ENCODE assay signal across 8 cellular contexts in the genomic region with DNA sequence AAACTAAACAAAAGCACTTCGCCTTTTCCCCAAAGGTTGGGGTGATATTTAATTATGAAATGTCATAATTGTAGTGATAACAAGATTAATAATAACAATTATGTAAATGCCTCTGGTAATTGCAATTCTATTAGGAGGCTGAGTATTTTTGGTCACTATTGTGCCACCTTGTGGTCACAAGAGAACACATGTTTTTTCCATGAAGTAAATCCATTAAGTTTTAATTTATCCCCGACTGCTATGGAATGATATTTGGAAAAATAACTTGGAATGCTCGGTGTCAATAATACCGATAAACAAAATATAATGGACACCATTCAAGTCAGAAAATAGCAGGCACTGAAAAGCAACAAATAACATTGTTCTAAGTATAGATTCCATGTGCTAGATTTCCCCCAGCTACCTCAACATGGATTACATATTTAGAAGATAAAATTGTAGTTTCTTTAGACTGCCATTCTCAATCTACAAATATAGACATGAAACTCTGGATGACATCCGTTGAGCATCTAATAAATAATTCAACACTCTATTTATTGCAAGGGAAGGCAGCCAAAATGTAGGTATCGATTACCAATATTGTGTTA. TPM values are rescaled to one million over a fixed set of nuclear protein-coding genes. Genes with fewer than 3 reads are reported as not detected.
DNase-seq lines count a peak whose midpoint lies in the region; ATAC-seq and TF ChIP-seq lines count a peak whose summit lies in the region.

No MANE protein-coding gene starts in this region.

- CTCF ChIA-PET in Calu3 (lab: Charles Lee) (interaction anchor here (0.6 kb wide), 2 partner anchors 24 to 870 kb away, joined by 3 read pairs; no protein-coding TSS in a partner anchor), MCF 10A (lab: Yijun Ruan, JAX) (interaction anchor here (0.6 to 8.2 kb wide), 14 partner anchors 22 to 620 kb away, joined by 3 to 90 read pairs (median 3); no protein-coding TSS in a partner anchor)

- H3K4me3 Mint-ChIP-seq in Calu3 (ENCODE audit: low read depth, unreplicated experiment), result no peak overlapping the region
- no peak overlapping the region for H3K4me3 Mint-ChIP-seq in MCF 10A (ENCODE audit: unreplicated experiment)

- ATAC-seq in GM21717 (IDR thresholded peaks at IDR 0.05; ENCODE audit: unreplicated experiment) (no peak), GM21390 (IDR thresholded peaks at IDR 0.05; ENCODE audit: unreplicated experiment) (no peak)

- BruUV-seq in Calu3 (replicated peaks; lab: Mats Ljungman, UMichigan), result no TSS peak
- no TSS peak for BruUV-seq in MCF 10A (replicated peaks; lab: Mats Ljungman, UMichigan)

- H3K9me3 Mint-ChIP-seq in Calu3 (ENCODE audit: low read depth, unreplicated experiment), result no peaks in the 10 kb centered on the region
- no peaks in the 10 kb centered on the region for H3K9me3 Mint-ChIP-seq in MCF 10A (ENCODE audit: unreplicated experiment)

- H3K4me1 Mint-ChIP-seq in Calu3 (ENCODE audit: low read depth, unreplicated experiment) (no peaks in the 10 kb centered on the region), MCF 10A (ENCODE audit: insufficient read depth, unreplicated experiment) (no peaks in the 10 kb centered on the region)

- no peaks in the 10 kb centered on the region for H3K36me3 Mint-ChIP-seq in Calu3 (ENCODE audit: insufficient read depth, unreplicated experiment)
- peaks cover 11% of the 10 kb centered on the region for H3K36me3 Mint-ChIP-seq in MCF 10A (ENCODE audit: insufficient read depth, unreplicated experiment)

- TF ChIP-seq CTCF in Calu3 (IDR thresholded peaks at IDR 0.05; ENCODE audit: unreplicated experiment) (peak; percentile 39), MCF 10A (IDR thresholded peaks at IDR 0.05; ENCODE audit: unreplicated experiment) (peak; percentile 44)

- DNase-seq in Calu3, result no peak
- peak; percentile 29 for DNase-seq in HT1080 (ENCODE audit: low read depth)
- DNase-seq in MCF 10A (ENCODE audit: unreplicated experiment), result peak; percentile 49
- peak; percentile 49 for DNase-seq in myocyte (ENCODE audit: low read depth)
- no peak for DNase-seq in epidermal melanocyte (ENCODE audit: insufficient read length, low spot score)
- DNase-seq in activated CD4-positive, alpha-beta T cell treated with anti-CD3 and anti-CD28 coated beads, Interleukin-2, amount 50 U/mL, for 1 hour, result no peak

- H3K27ac Mint-ChIP-seq in Calu3 (ENCODE audit: unreplicated experiment), result no peak overlapping the region
- H3K27ac Mint-ChIP-seq in MCF 10A (ENCODE audit: low read depth, unreplicated experiment), result peak overlapping the region; percentile 33

- no peaks in the 10 kb centered on the region for H3K27me3 Mint-ChIP-seq in Calu3 (ENCODE audit: unreplicated experiment)
- H3K27me3 Mint-ChIP-seq in MCF 10A (ENCODE audit: insufficient read depth, unreplicated experiment), result no peaks in the 10 kb centered on the region

- POLR2A ChIA-PET in MCF 10A (lab: Yijun Ruan, JAX), result interaction anchor here (0.6 to 3.2 kb wide), 5 partner anchors 126 to 537 kb away, joined by 3 to 9 read pairs (median 3); no protein-coding TSS in a partner anchor

- intact Hi-C loops in Calu3 (cut with micrococcal nuclease; ENCODE audit: unreplicated experiment) (loop anchor here (1.0 to 2.0 kb wide), 3 partner anchors 538 to 618 kb away; no protein-coding TSS in a partner anchor), MCF 10A (cut with micrococcal nuclease) (loop anchor here (1.0 to 5.0 kb wide), 6 partner anchors 408 to 618 kb away; no protein-coding TSS in a partner anchor)

RNA-seq across cellular contexts. Expression of a gene that starts 25.0 kb away (rescaled TPM):
- not detected in 2 replicates for total RNA-seq in Calu3 (2022)
- total RNA-seq in HT1080 (2014; rRNA removed; shearing (Covaris generic)), result 0.43 and 0.66 TPM in 2 replicates
- polyA plus RNA-seq in HT1080 (2015; cell fraction: cytosol; rRNA removed), result 0.62 and 0.96 TPM in 2 replicates
- 1.5 and 1.7 TPM in 2 replicates for polyA plus RNA-seq in HT1080 (2015; cell fraction: nucleus; rRNA removed)
- 0.19 and 0.54 TPM in 2 replicates for total RNA-seq in MCF 10A (2022)
- total RNA-seq in myocyte, result 13.9 and 97.0 TPM in 2 replicates
- 2.6 TPM for polyA plus RNA-seq in myocyte (2012)

Comparison
In these comparisons a context has a peak if more than half of its experiments do, and no peak if none do; other contexts are left out.
1. DNase-seq: peak in HT1080 (single experiment), MCF 10A (single experiment) and myocyte (single experiment); none in Calu3 (single experiment), epidermal melanocyte (single experiment) and activated CD4-positive, alpha-beta T cell treated with anti-CD3 and anti-CD28 coated beads, Interleukin-2, amount 50 U/mL, for 1 hour (single experiment).